In genomic region chr7:19099924-19100323, GRCh38 we compare ENCODE assay signal across 1 cellular context.
TF ChIP-seq lines count a peak whose summit lies in the region.

No MANE protein-coding gene starts in this region.

TF ChIP-seq in GM23338, 12 proteins besides CTCF, POLR2A, EP300 and RAD21 (continued from another document):
- TF ChIP-seq ZNF462 (CRISPR knock-in tag; IDR thresholded peaks at IDR 0.05) = no peak
- TF ChIP-seq ZNF114 (CRISPR knock-in tag; IDR thresholded peaks at IDR 0.05) = no peak
- no peak for TF ChIP-seq STAT1 (IDR thresholded peaks at IDR 0.05; ENCODE audit: unreplicated experiment)
- no peak for TF ChIP-seq REST (IDR thresholded peaks at IDR 0.05; ENCODE audit: unreplicated experiment)
- TF ChIP-seq EZH2 (IDR thresholded peaks at IDR 0.05; ENCODE audit: low read depth, unreplicated experiment) = no peak
- TF ChIP-seq POLR2AphosphoS5 (IDR thresholded peaks at IDR 0.05; ENCODE audit: low read depth) = no peak
- no peak for TF ChIP-seq JUNB (IDR thresholded peaks at IDR 0.05; ENCODE audit: unreplicated experiment)
- TF ChIP-seq NANOG (IDR thresholded peaks at IDR 0.05; ENCODE audit: borderline replicate concordance) = no peak
- TF ChIP-seq ETS1 (IDR thresholded peaks at IDR 0.05) = no peak
- TF ChIP-seq EZH2phosphoT487 (IDR thresholded peaks at IDR 0.05; ENCODE audit: unreplicated experiment) = no peak
